In the genomic region with DNA sequence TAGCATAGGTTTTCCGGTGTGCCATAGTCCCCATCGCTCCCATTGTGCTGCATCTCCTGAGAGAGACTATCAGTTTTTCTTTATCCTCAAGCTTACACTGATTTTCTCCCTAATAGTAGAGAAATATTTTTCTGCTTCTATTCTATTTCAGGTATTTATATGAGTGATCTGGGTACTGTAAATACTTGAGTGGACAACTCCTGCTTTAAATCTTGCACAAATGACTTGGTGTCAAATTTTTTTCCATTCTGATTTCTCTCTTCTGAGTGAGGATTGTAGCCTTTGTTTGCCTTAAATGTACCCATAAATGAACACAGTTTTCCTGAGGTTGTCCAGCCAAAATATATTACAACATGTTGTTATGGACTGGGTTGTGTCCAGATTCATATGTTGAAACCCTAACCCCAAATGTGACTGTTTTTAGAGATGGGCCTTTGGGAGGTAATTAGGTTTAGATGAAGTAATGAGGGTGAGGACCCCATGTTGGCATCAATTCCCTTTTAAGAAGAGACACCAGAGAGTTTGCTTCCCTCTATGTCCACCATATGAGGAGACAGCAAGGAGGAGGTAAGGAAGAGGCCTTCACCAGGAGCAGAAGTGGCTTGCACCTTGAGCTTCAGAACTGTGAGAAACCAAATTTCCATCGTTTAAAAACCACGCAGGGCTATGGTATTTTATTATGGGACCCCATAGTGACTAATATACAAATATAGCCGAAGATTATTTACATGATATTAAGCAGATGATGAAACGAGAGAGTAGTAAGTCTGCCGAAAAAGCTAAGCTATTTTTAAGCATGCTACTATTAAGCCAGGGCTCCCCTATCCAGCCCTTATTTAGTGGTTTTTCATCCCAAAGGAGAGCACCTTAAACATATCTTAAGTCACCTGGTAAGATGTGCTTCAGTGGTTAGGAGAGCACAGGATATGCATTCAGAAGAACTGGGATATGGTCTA, we compare ENCODE assay signal across 28 cellular contexts.
DNase-seq lines count a peak whose midpoint lies in the region; ATAC-seq and TF ChIP-seq lines count a peak whose summit lies in the region.
"Had no signal": no experiment of that assay in that cellular context is flagged by ENCODE, and none has a peak within 500 bp of the region (broad histone marks: within the 10 kb centered on the region; RNA-seq: fewer than 3 reads in every experiment).

No MANE protein-coding gene starts in this region.

- H3K4me1 Mint-ChIP-seq in mesothelial cell of epicardium = peaks cover 40% of the 10 kb centered on the region
- H3K4me1 Mint-ChIP-seq: CD14-positive monocyte; CD8-positive, alpha-beta memory T cell had no signal

- TF ChIP-seq CTCF in left ventricle myocardium inferior (IDR thresholded peaks at IDR 0.05; ENCODE audit: borderline replicate concordance) = no peak
- no peak for TF ChIP-seq CTCF in mesothelial cell of epicardium (IDR thresholded peaks at IDR 0.05; ENCODE audit: unreplicated experiment)
- no peak for TF ChIP-seq CTCF in gastroesophageal sphincter (IDR thresholded peaks at IDR 0.05)

- ATAC-seq in right cardiac atrium (no peak), GM19463 (IDR thresholded peaks at IDR 0.05; ENCODE audit: unreplicated experiment) (no peak), gastroesophageal sphincter (no peak)
- ATAC-seq: GM12878 had no signal

- H3K27ac ChIP-seq in left ventricle myocardium inferior (replicated peaks) (peak overlapping the region; percentile 14), right cardiac atrium (ENCODE audit: low read length) (no peak overlapping the region), gastroesophageal sphincter (peak overlapping the region in 1 of 4 donors; percentile 61)

- no peak overlapping the region for H3K4me3 Mint-ChIP-seq in mesothelial cell of epicardium
- H3K4me3 Mint-ChIP-seq: CD14-positive monocyte; CD8-positive, alpha-beta memory T cell; HFFc6 had no signal

- H3K9me3 ChIP-seq in left ventricle myocardium inferior (replicated peaks) (peaks cover 11% of the 10 kb centered on the region), right cardiac atrium (ENCODE audit: control insufficient read depth, low read length) (no peaks in the 10 kb centered on the region), gastroesophageal sphincter (no peaks in the 10 kb centered on the region)
- H3K9me3 ChIP-seq: BE2C had no signal

- TF ChIP-seq EP300 in gastroesophageal sphincter (IDR thresholded peaks at IDR 0.05) = no peak

- intact Hi-C loops in left ventricle myocardium inferior (cut with micrococcal nuclease) (no loop called here), right cardiac atrium (cut with DNase I) (no loop called here)

- H3K9me3 Mint-ChIP-seq in mesothelial cell of epicardium = peaks cover 7% of the 10 kb centered on the region
- H3K9me3 Mint-ChIP-seq: HFFc6 had no signal

- no peaks in the 10 kb centered on the region for H3K27me3 Mint-ChIP-seq in mesothelial cell of epicardium (ENCODE audit: low read depth)
- H3K27me3 Mint-ChIP-seq: CD8-positive, alpha-beta memory T cell had no signal

- no peak overlapping the region for H3K4me3 ChIP-seq in left ventricle myocardium inferior
- H3K4me3 ChIP-seq in right cardiac atrium (ENCODE audit: low read length) = no peak overlapping the region
- no peak overlapping the region for H3K4me3 ChIP-seq in skeletal muscle cell (ENCODE audit: low read depth, low read length)
- no peak overlapping the region for H3K4me3 ChIP-seq in gastroesophageal sphincter
- H3K4me3 ChIP-seq: GM12878, HAP-1 had no signal

- H3K27me3 ChIP-seq in left ventricle myocardium inferior (ENCODE audit: low read depth) = no peaks in the 10 kb centered on the region
- no peaks in the 10 kb centered on the region for H3K27me3 ChIP-seq in right cardiac atrium (ENCODE audit: control insufficient read depth, insufficient read depth)
- H3K27me3 ChIP-seq in gastroesophageal sphincter = no peaks in the 10 kb centered on the region
- H3K27me3 ChIP-seq: BE2C had no signal

- H3K36me3 ChIP-seq in left ventricle myocardium inferior (no peaks in the 10 kb centered on the region), gastroesophageal sphincter (no peaks in the 10 kb centered on the region)
- H3K36me3 ChIP-seq: BE2C, HAP-1 had no signal

- no peak for TF ChIP-seq POLR2A in gastroesophageal sphincter (IDR thresholded peaks at IDR 0.05)

- H3K4me1 ChIP-seq in left ventricle myocardium inferior (peaks cover 30% of the 10 kb centered on the region), right cardiac atrium (ENCODE audit: control insufficient read depth, insufficient read depth, low read length) (no peaks in the 10 kb centered on the region), gastroesophageal sphincter (peaks cover 0 to 20% (median 11%) of the 10 kb centered on the region in 3 donors)
- H3K4me1 ChIP-seq: HAP-1 had no signal

- WGBS in right cardiac atrium = 69% methylated on average over 7 of the region's 7 CpGs
- WGBS in gastroesophageal sphincter (ENCODE audit: low coverage in 1 of 2), 2 donors = 15 to 42% methylated on average over 7 of the region's 7 CpGs

- DNase-seq in left ventricle myocardium inferior (no peak), right cardiac atrium (no peak), mesothelial cell of epicardium (ENCODE audit: low spot score in 2 of 2, unreplicated experiment in 2 of 2) (no peak), skeletal muscle cell (ENCODE audit: low read depth) (peak; percentile 45), inferior parietal cortex (ENCODE audit: extremely low spot score) (no peak)
- DNase-seq: 8988T; ACHN; BE2C; CD8-positive, alpha-beta memory T cell; DMS 273 treated with DMSO at 0.1 percent for 48 hours; DMS79; EL; GDM1; GOT3; HFFc6; IMR-90; KG1; MM.1S; NCI-H2029; NCI-H446 treated with DMSO at 0.1 percent for 48 hours; NCI-H526 treated with DMSO at 0.1 percent for 48 hours; Right ventricle myocardium superior; RPMI8226 had no signal

- H3K36me3 Mint-ChIP-seq in mesothelial cell of epicardium = peaks cover 2% of the 10 kb centered on the region
- H3K36me3 Mint-ChIP-seq: CD14-positive monocyte; CD8-positive, alpha-beta memory T cell had no signal

- H3K27ac Mint-ChIP-seq in mesothelial cell of epicardium = peak overlapping the region; percentile 33
- H3K27ac Mint-ChIP-seq: CD14-positive monocyte; CD8-positive, alpha-beta memory T cell; HFFc6 had no signal
